Comparison of ENCODE assay signal across 8 cellular contexts in the genomic region with DNA sequence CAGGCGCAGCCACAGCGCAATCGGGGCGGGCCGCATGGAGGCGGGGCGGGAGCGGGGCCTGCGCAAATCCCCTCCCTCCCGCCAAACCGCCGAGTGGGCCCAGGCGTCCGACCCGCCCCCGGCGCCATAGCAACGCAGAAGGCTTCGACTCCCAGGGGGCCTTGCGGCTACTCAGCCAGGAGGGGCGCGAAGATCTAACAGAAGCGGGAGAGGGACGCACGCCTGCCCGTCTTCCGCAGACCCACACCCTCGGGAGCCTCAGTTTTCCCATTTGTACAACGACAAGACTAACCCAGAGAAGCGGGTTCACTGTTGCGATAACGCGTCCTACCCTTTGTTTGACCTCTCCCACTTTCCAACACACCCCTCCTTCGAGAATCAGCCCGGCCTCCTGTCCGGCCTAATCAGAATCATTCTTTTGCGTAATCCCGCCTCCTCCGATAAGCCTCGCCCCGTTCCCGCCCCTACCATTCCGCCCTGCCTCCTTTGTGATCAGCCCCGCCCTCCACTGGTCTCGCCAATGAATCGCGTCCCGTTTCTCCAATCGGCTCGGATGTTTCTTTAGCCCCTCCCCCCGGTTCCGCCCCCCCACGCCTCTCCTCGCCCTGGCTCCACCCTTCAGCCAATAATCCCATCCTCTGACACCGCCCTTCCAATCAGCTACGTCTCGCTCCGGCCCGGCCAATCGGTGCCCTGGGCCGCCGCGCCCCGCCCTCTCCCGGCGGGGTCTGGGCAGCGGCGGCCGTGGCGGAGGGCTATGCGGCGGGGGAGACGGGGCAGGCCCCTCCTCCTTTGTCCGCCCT. TPM values are rescaled to one million over a fixed set of nuclear protein-coding genes. Genes with fewer than 3 reads are reported as not detected.
DNase-seq lines count a peak whose midpoint lies in the region; ATAC-seq and TF ChIP-seq lines count a peak whose summit lies in the region.

PCSK4 (minus strand) TSS at position 40 of the 803 bp plus-strand sequence; CDS start at position 36, 4 bp downstream.

- peak within 1 kb of the TSS; percentile 76 for H3K4me2 ChIP-seq in GM23248 (ENCODE audit: unreplicated experiment)
- H3K4me2 ChIP-seq in fibroblast of lung (ENCODE audit: extremely low read depth, insufficient read depth, low read length): peak within 1 kb of the TSS; percentile 94

- no peaks in the 10 kb centered on the region for H3K9me3 Mint-ChIP-seq in activated T-helper 17 cell treated with anti-CD3 and anti-CD28 coated beads, Interleukin-2, amount 50 U/mL, for 72 hours
- no peaks in the 10 kb centered on the region for H3K9me3 Mint-ChIP-seq in naive B cell
- no peaks in the 10 kb centered on the region for H3K9me3 Mint-ChIP-seq in stimulated activated effector memory CD8-positive, alpha-beta T cell treated with anti-CD3 and anti-CD28 coated beads, Interleukin-12 subunit alpha, Interleukin-12 subunit beta, amount 100 ng/mL, for 72 hours

- no peaks in the 10 kb centered on the region for H3K9me3 ChIP-seq in GM23248 (ENCODE audit: low read depth)
- H3K9me3 ChIP-seq in fibroblast of lung (ENCODE audit: control insufficient read depth, insufficient read depth, low read depth, low read length): no peaks in the 10 kb centered on the region

- H3K4me3 ChIP-seq in GM23248 (peak within 1 kb of the TSS; percentile 72), fibroblast of lung (replicated peaks in 1 of 4; ENCODE audit: control extremely low read depth in 1 of 4, insufficient read depth in 1 of 4, low read depth in 3 of 4, low read length in 4 of 4) (peak within 1 kb of the TSS; percentile 64 to 67 (median 65))

- DNase-seq in DMS53 (lab: John Stamatoyannopoulos, UW): peak; percentile 97
- peak; percentile 100 for DNase-seq in GM23248
- peak; percentile 98 to 100 for DNase-seq in Kasumi-1 (lab: John Stamatoyannopoulos, UW)
- peak; percentile 97 for DNase-seq in RPMI7951 (ENCODE audit: low read depth)
- DNase-seq in fibroblast of lung (ENCODE audit: low read depth in 2 of 2): peak; percentile 96 to 99
- peak; percentile 97 for DNase-seq in naive B cell
- DNase-seq in stimulated activated effector memory CD8-positive, alpha-beta T cell treated with anti-CD3 and anti-CD28 coated beads, Interleukin-12 subunit alpha, Interleukin-12 subunit beta, amount 100 ng/mL, for 72 hours (ENCODE audit: low spot score in 2 of 2): peak; percentile 86 to 98

- H3K9ac ChIP-seq in GM23248 (peak within 1 kb of the TSS; percentile 73), fibroblast of lung (ENCODE audit: insufficient read depth, low read length) (peak within 1 kb of the TSS; percentile 53)

- no peak for TF ChIP-seq CTCF in fibroblast of lung (conservative IDR thresholded peaks at IDR 0.05 in 1 of 2, IDR thresholded peaks at IDR 0.05 in 1 of 2; ENCODE audit: low read depth in 1 of 2, low read length in 2 of 2)

- H3K27me3 ChIP-seq in GM23248 (replicated peaks; ENCODE audit: insufficient read depth): no peaks in the 10 kb centered on the region
- H3K27me3 ChIP-seq in fibroblast of lung (ENCODE audit: control insufficient read depth, insufficient read depth, low read length): peaks cover 13% of the 10 kb centered on the region

- H3K4me1 Mint-ChIP-seq in activated T-helper 17 cell treated with anti-CD3 and anti-CD28 coated beads, Interleukin-2, amount 50 U/mL, for 72 hours: peaks cover 4% of the 10 kb centered on the region
- peaks cover 6 to 13% (median 12%) of the 10 kb centered on the region in 3 donors for H3K4me1 Mint-ChIP-seq in naive B cell
- peaks cover 19% of the 10 kb centered on the region for H3K4me1 Mint-ChIP-seq in stimulated activated effector memory CD8-positive, alpha-beta T cell treated with anti-CD3 and anti-CD28 coated beads, Interleukin-12 subunit alpha, Interleukin-12 subunit beta, amount 100 ng/mL, for 72 hours

- H3K27ac ChIP-seq in GM23248 (peak within 1 kb of the TSS; percentile 45), fibroblast of lung (ENCODE audit: insufficient read depth, low read length) (peak within 1 kb of the TSS; percentile 63)

- H3K4me1 ChIP-seq in GM23248 (ENCODE audit: insufficient read depth) (no peaks in the 10 kb centered on the region), fibroblast of lung (ENCODE audit: control insufficient read depth, extremely low read depth, insufficient read depth, low read length) (no peaks in the 10 kb centered on the region)

- ATAC-seq in activated T-helper 17 cell treated with anti-CD3 and anti-CD28 coated beads, Interleukin-2, amount 50 U/mL, for 72 hours (replicated peaks): peak; percentile 94
- peak; percentile 83 to 85 for ATAC-seq in naive B cell (ENCODE audit: low read depth in 2 of 2)
- ATAC-seq in stimulated activated effector memory CD8-positive, alpha-beta T cell treated with anti-CD3 and anti-CD28 coated beads, Interleukin-12 subunit alpha, Interleukin-12 subunit beta, amount 100 ng/mL, for 72 hours: peak; percentile 92

- peak within 1 kb of the TSS; percentile 77 for H3K4me3 Mint-ChIP-seq in activated T-helper 17 cell treated with anti-CD3 and anti-CD28 coated beads, Interleukin-2, amount 50 U/mL, for 72 hours
- H3K4me3 Mint-ChIP-seq in naive B cell: peak within 1 kb of the TSS; percentile 80 to 97 (median 90)
- peak within 1 kb of the TSS; percentile 76 for H3K4me3 Mint-ChIP-seq in stimulated activated effector memory CD8-positive, alpha-beta T cell treated with anti-CD3 and anti-CD28 coated beads, Interleukin-12 subunit alpha, Interleukin-12 subunit beta, amount 100 ng/mL, for 72 hours

- H3K9me2 ChIP-seq in GM23248 (ENCODE audit: insufficient read depth): no peaks in the 10 kb centered on the region

- no peaks in the 10 kb centered on the region for H3K36me3 Mint-ChIP-seq in activated T-helper 17 cell treated with anti-CD3 and anti-CD28 coated beads, Interleukin-2, amount 50 U/mL, for 72 hours (ENCODE audit: low read depth)
- H3K36me3 Mint-ChIP-seq in naive B cell: no peaks in the 10 kb centered on the region
- peaks cover 14% of the 10 kb centered on the region for H3K36me3 Mint-ChIP-seq in stimulated activated effector memory CD8-positive, alpha-beta T cell treated with anti-CD3 and anti-CD28 coated beads, Interleukin-12 subunit alpha, Interleukin-12 subunit beta, amount 100 ng/mL, for 72 hours

- H3K27me3 Mint-ChIP-seq in activated T-helper 17 cell treated with anti-CD3 and anti-CD28 coated beads, Interleukin-2, amount 50 U/mL, for 72 hours: no peaks in the 10 kb centered on the region
- peaks cover 0 to 10% (median 0%) of the 10 kb centered on the region in 3 donors for H3K27me3 Mint-ChIP-seq in naive B cell

- H2AFZ ChIP-seq in GM23248 (peak within 1 kb of the TSS; percentile 89), fibroblast of lung (ENCODE audit: low read length) (peak within 1 kb of the TSS; percentile 99)

- H3K36me3 ChIP-seq in GM23248 (ENCODE audit: low read depth): no peaks in the 10 kb centered on the region
- no peaks in the 10 kb centered on the region for H3K36me3 ChIP-seq in fibroblast of lung (ENCODE audit: control insufficient read depth, insufficient read depth, low read length)

- 1% methylated on average over 44 to 74 of the region's 74 CpGs for WGBS in GM23248 (ENCODE audit: low coverage in 1 of 2, low lambda C conversion rate in 2 of 2, missing lambda C conversion rate in 2 of 2), 2 experiments

- H3K79me2 ChIP-seq in GM23248 (ENCODE audit: insufficient read depth) (no peaks in the 10 kb centered on the region), fibroblast of lung (ENCODE audit: control insufficient read depth, insufficient read depth, low read length) (no peaks in the 10 kb centered on the region)

- peak within 1 kb of the TSS; percentile 47 for H3K27ac Mint-ChIP-seq in activated T-helper 17 cell treated with anti-CD3 and anti-CD28 coated beads, Interleukin-2, amount 50 U/mL, for 72 hours
- H3K27ac Mint-ChIP-seq in naive B cell: peak within 1 kb of the TSS; percentile 54 to 96 (median 84)
- H3K27ac Mint-ChIP-seq in stimulated activated effector memory CD8-positive, alpha-beta T cell treated with anti-CD3 and anti-CD28 coated beads, Interleukin-12 subunit alpha, Interleukin-12 subunit beta, amount 100 ng/mL, for 72 hours: peak within 1 kb of the TSS; percentile 62

- H4K20me1 ChIP-seq in GM23248 (ENCODE audit: insufficient read depth) (no peaks in the 10 kb centered on the region), fibroblast of lung (ENCODE audit: control insufficient read depth, extremely low read depth, insufficient read depth, low read length) (no peaks in the 10 kb centered on the region)

- in situ Hi-C loops in GM23248 (cut with MboI): no loop called here

- no peaks in the 10 kb centered on the region for H3F3A ChIP-seq in GM23248 (ENCODE audit: insufficient read depth)

RNA-seq across cellular contexts. Expression of gene PCSK4, which starts in this region (rescaled TPM):
- total RNA-seq in GM23248 (2014; rRNA removed; shearing (Covaris generic)): 0.13 and 0.76 TPM in 2 replicates
- polyA plus RNA-seq in GM23248 (2016; fragmentation: Nextera tagmentation; extraction: Ambion mirVana): 0.28 and 0.43 TPM in 2 replicates
- total RNA-seq in RPMI7951 (2014; rRNA removed; shearing (Covaris generic)): 0.39 and 5.5 TPM in 2 replicates
- total RNA-seq in activated T-helper 17 cell treated with anti-CD3 and anti-CD28 coated beads, Interleukin-2, amount 50 U/mL, for 72 hours: 1 to 10 TPM; 2.4 to 7.8 TPM
- 1.5 and 3.5 TPM in 2 replicates for total RNA-seq in fibroblast of lung
- polyA plus RNA-seq in fibroblast of lung: 0.26 and 0.28 TPM in 2 replicates
- 0.35 and 0.38 TPM in 2 replicates for polyA plus RNA-seq in fibroblast of lung (2012)
- 0.67 TPM in 1 of 2 replicates, not detected in the other for polyA minus RNA-seq in fibroblast of lung (ENCODE audit: low replicate concordance)
- polyA plus RNA-seq in naive B cell (ENCODE audit: low read depth in 6 of 6): under 1 TPM in 1 of 6 donors, not detected in 5; 0.09 TPM

Comparison
In these comparisons a context has a peak if more than half of its experiments do, and no peak if none do; other contexts are left out.
1. Peak in every context shown above with its lines: DNase-seq, ATAC-seq, H3K4me3 ChIP-seq and H3K27ac ChIP-seq.
2. Peak in DNase-seq, H3K4me3 ChIP-seq, H3K27ac ChIP-seq, H3K9ac ChIP-seq and H3K4me2 ChIP-seq in GM23248; RNA of the gene not detected or under 1 TPM.
3. Peak in DNase-seq and ATAC-seq in naive B cell; RNA of the gene not detected or under 1 TPM.